9 cellular contexts compared by ENCODE assay signal in genomic region chr1:247681288-247681897, GRCh38. TPM values are rescaled to one million over a fixed set of nuclear protein-coding genes. Genes with fewer than 3 reads are reported as not detected.
A peak's percentile ranks its signal among the peaks of the same experiment; 100 is the strongest.
DNase-seq lines count a peak whose midpoint lies in the region; TF ChIP-seq lines count a peak whose summit lies in the region.
"Had no signal": no experiment of that assay in that cellular context is flagged by ENCODE, and none has a peak within 500 bp of the region (broad histone marks: within the 10 kb centered on the region; RNA-seq: fewer than 3 reads in every experiment).

No MANE protein-coding gene starts in this region.

- no peak overlapping the region for H3K27ac Mint-ChIP-seq in endothelial cell (ENCODE audit: unreplicated experiment)

- H3K9me3 Mint-ChIP-seq in endothelial cell (ENCODE audit: unreplicated experiment): peaks cover 4% of the 10 kb centered on the region

- no peaks in the 10 kb centered on the region for H3K4me1 ChIP-seq in HEK293 (ENCODE audit: control insufficient read depth, insufficient read depth, low read length)

- H2AFZ ChIP-seq in neural cell (ENCODE audit: low read depth, low read length): no peak overlapping the region

- no peak for TF ChIP-seq RAD21 in neural cell (conservative IDR thresholded peaks at IDR 0.05)

- no peaks in the 10 kb centered on the region for H3F3A ChIP-seq in neural cell (ENCODE audit: insufficient read depth, low read length, poor library complexity, severe bottlenecking)

- no peak overlapping the region for H3K4me3 Mint-ChIP-seq in endothelial cell (ENCODE audit: unreplicated experiment)

- H3K27me3 Mint-ChIP-seq in endothelial cell (ENCODE audit: unreplicated experiment): no peaks in the 10 kb centered on the region

- H3K36me3 ChIP-seq in HEK293 (ENCODE audit: control insufficient read depth in 2 of 2, insufficient read depth in 1 of 2, low read length in 2 of 2) (no peaks in the 10 kb centered on the region), neural cell (ENCODE audit: insufficient read depth, low read length) (no peaks in the 10 kb centered on the region)

- no peaks in the 10 kb centered on the region for H4K20me1 ChIP-seq in neural cell (ENCODE audit: insufficient read depth)

- H3K27ac ChIP-seq in HEK293 (ENCODE audit: extremely low read depth, low read depth, low read length): no peak overlapping the region
- H3K27ac ChIP-seq in neural cell (ENCODE audit: low read length): no peak overlapping the region

- H3K9me3 ChIP-seq in HEK293 (ENCODE audit: control insufficient read depth, insufficient read depth, low read depth, low read length) (no peaks in the 10 kb centered on the region), neural cell (ENCODE audit: low read length) (no peaks in the 10 kb centered on the region)

- H3K79me2 ChIP-seq in neural cell (replicated peaks; ENCODE audit: insufficient read depth, low read length): no peaks in the 10 kb centered on the region

- H3K4me3 ChIP-seq in AG10803 (ENCODE audit: low read length) (no peak overlapping the region), HEK293 (ENCODE audit: low read depth, low read length) (no peak overlapping the region), neural cell (ENCODE audit: low read length) (no peak overlapping the region)

- POLR2A ChIA-PET in HEK293 (lab: Yijun Ruan, JAX): no interaction called here

- no peaks in the 10 kb centered on the region for H3K9me2 ChIP-seq in neural cell (ENCODE audit: insufficient read depth, low read length)

- TF ChIP-seq CTCF in AG10803 (conservative IDR thresholded peaks at IDR 0.05; ENCODE audit: low read length): peak; percentile 49
- TF ChIP-seq CTCF in GM12873 (IDR thresholded peaks at IDR 0.05; ENCODE audit: insufficient read depth, low read depth, low read length, missing control alignments): peak; percentile 90
- no peak for TF ChIP-seq CTCF in HEK293 (tag by site-specific recombination; IDR thresholded peaks at IDR 0.05)
- peak; percentile 85 for TF ChIP-seq CTCF in endothelial cell (IDR thresholded peaks at IDR 0.05; ENCODE audit: unreplicated experiment)
- TF ChIP-seq CTCF in neural cell (IDR thresholded peaks at IDR 0.05; ENCODE audit: poor library complexity, severe bottlenecking): peak; percentile 35

- no peak for TF ChIP-seq EP300 in neural cell (conservative IDR thresholded peaks at IDR 0.05; ENCODE audit: poor library complexity, severe bottlenecking)

- no peaks in the 10 kb centered on the region for H3K36me3 Mint-ChIP-seq in endothelial cell (ENCODE audit: low read depth, unreplicated experiment)

- no peak overlapping the region for H3K9ac ChIP-seq in neural cell (ENCODE audit: low read length)

- no peaks in the 10 kb centered on the region for H3K4me1 Mint-ChIP-seq in endothelial cell (ENCODE audit: unreplicated experiment)

- no peak overlapping the region for H3K4me2 ChIP-seq in neural cell (ENCODE audit: low read length)

- DNase-seq in AG10803 (ENCODE audit: low read depth) (peak; percentile 4), LHCN-M2 (ENCODE audit: low read depth) (peak; percentile 29), SKM-1 (lab: John Stamatoyannopoulos, UW; ENCODE audit: unreplicated experiment) (peak; percentile 89), endothelial cell (ENCODE audit: low spot score) (peak; percentile 63)
- DNase-seq in effector CD8-positive, alpha-beta T cell (lab: John Stamatoyannopoulos, UW): no peak

- no peaks in the 10 kb centered on the region for H3K27me3 ChIP-seq in neural cell (ENCODE audit: insufficient read depth, low read depth, low read length)

- CTCF ChIA-PET in HEK293 (lab: Yijun Ruan, JAX): interaction anchor here (0.6 to 1.1 kb wide), 3 partner anchors 13 to 355 kb away, joined by 5 to 6 read pairs (median 5); no protein-coding TSS in a partner anchor

TF ChIP-seq in HEK293, 187 proteins besides CTCF, POLR2A, EP300 and RAD21:
- no peak for TF ChIP-seq ZBTB1 (tag by site-specific recombination; IDR thresholded peaks at IDR 0.05)
- no peak for TF ChIP-seq OSR2 (tag by site-specific recombination; IDR thresholded peaks at IDR 0.05)
- TF ChIP-seq ZNF654 (tag by site-specific recombination; IDR thresholded peaks at IDR 0.05; ENCODE audit: low read depth): peak; percentile 34

TF ChIP-seq in neural cell, 6 proteins besides CTCF, POLR2A, EP300 and RAD21:
- TF ChIP-seq EZH2 (IDR thresholded peaks at IDR 0.05; ENCODE audit: borderline replicate concordance, insufficient read depth, low read length, poor library complexity, severe bottlenecking) (no peak), TAF1 (IDR thresholded peaks at IDR 0.05; ENCODE audit: low read depth) (no peak), POLR2AphosphoS5 (IDR thresholded peaks at IDR 0.05) (no peak), MXI1 (conservative IDR thresholded peaks at IDR 0.05; ENCODE audit: poor library complexity, severe bottlenecking) (no peak), REST (IDR thresholded peaks at IDR 0.05; ENCODE audit: borderline replicate concordance) (no peak), SMC3 (conservative IDR thresholded peaks at IDR 0.05; ENCODE audit: poor library complexity) (no peak)

RNA-seq across cellular contexts. Expression of gene OR13G1, which starts 1.9 kb away (rescaled TPM):
- not detected in 2 replicates for total RNA-seq in LHCN-M2 (2014; rRNA removed)
- not detected for polyA plus RNA-seq in LHCN-M2 (2012)
- total RNA-seq in endothelial cell (ENCODE audit: unreplicated experiment): not detected
- polyA plus RNA-seq in neural cell: not detected in 2 replicates
- not detected in 2 replicates for polyA minus RNA-seq in neural cell
- total RNA-seq: pulmonary artery endothelial cell had no signal

RNA-seq across cellular contexts. Expression of gene OR6F1, which starts 35.1 kb away (rescaled TPM):
- not detected in 2 replicates for total RNA-seq in LHCN-M2 (2014; rRNA removed)
- not detected for polyA plus RNA-seq in LHCN-M2 (2012)
- not detected for total RNA-seq in endothelial cell (ENCODE audit: unreplicated experiment)
- polyA plus RNA-seq in neural cell: not detected in 2 replicates
- not detected in 2 replicates for polyA minus RNA-seq in neural cell
- total RNA-seq: pulmonary artery endothelial cell had no signal

RNA-seq across cellular contexts. Expression of gene OR14K1, which starts 57.0 kb away (rescaled TPM):
- total RNA-seq in LHCN-M2 (2014; rRNA removed) (not detected in 2 replicates), endothelial cell (ENCODE audit: unreplicated experiment) (not detected)
- polyA plus RNA-seq in LHCN-M2 (2012): not detected
- not detected in 2 replicates for polyA plus RNA-seq in neural cell
- not detected in 2 replicates for polyA minus RNA-seq in neural cell
- total RNA-seq: pulmonary artery endothelial cell had no signal
